ENCODE assay signal across 24 cellular contexts in genomic region chr4:43732829-43733426, GRCh38.
"Had no signal": no experiment of that assay in that cellular context is flagged by ENCODE, and none has a peak within 500 bp of the region (broad histone marks: within the 10 kb centered on the region; RNA-seq: fewer than 3 reads in every experiment).

No MANE protein-coding gene starts in this region.

- H3K27me3 ChIP-seq: pancreas, suprapubic skin, tibial artery, upper lobe of right lung had no signal

- H3K36me3 ChIP-seq: left ventricle myocardium inferior, pancreas, suprapubic skin, thoracic aorta, tibial artery, upper lobe of right lung had no signal

- DNase-seq: islet precursor cell; left ventricle myocardium inferior; naive thymus-derived CD8-positive, alpha-beta T cell; nucleus accumbens; pancreas; posterior cingulate gyrus; psoas muscle; stimulated activated CD4-positive, alpha-beta T cell treated with anti-CD3 and anti-CD28 coated beads, Interleukin-12 subunit alpha, Interleukin-12 subunit beta, amount 100 ng/mL, for 4 hours; stimulated activated CD4-positive, alpha-beta T cell treated with anti-CD3 and anti-CD28 coated beads, Interleukin-15, amount 100 ng/mL, for 24 hours; stimulated activated CD4-positive, alpha-beta T cell treated with anti-CD3 and anti-CD28 coated beads, Interleukin-2, amount 100 ng/mL, for 24 hours; stimulated activated CD4-positive, alpha-beta T cell treated with anti-CD3 and anti-CD28 coated beads, Interleukin-4, amount 100 ng/mL, for 1 hour; stimulated activated naive B cell treated with anti-CD40 and anti-IgM and Interleukin-4, amounts not matched to agents 10 μg/mL and 1 μg/mL and 100 μg/mL, for 72 hours; stimulated activated naive CD8-positive, alpha-beta T cell treated with anti-CD3 and anti-CD28 coated beads, Interleukin-15, Interleukin-2, amounts not matched to agents 100 U/mL and 50 U/mL, for 24 hours; tibial artery; trophoblast cell; upper lobe of right lung had no signal

- FAIRE-seq: urothelium cell line had no signal

- H3K4me3 ChIP-seq: left ventricle myocardium inferior, lung, pancreas, psoas muscle, skin epidermis, suprapubic skin, thoracic aorta, tibial artery, upper lobe of right lung had no signal

- H3K27ac Mint-ChIP-seq: naive thymus-derived CD8-positive, alpha-beta T cell; stimulated activated naive B cell treated with anti-CD40 and anti-IgM and Interleukin-4, amounts not matched to agents 10 μg/mL and 1 μg/mL and 100 μg/mL, for 72 hours had no signal

- H3K4me1 Mint-ChIP-seq: naive thymus-derived CD8-positive, alpha-beta T cell; nephron; neural crest cell; stimulated activated naive B cell treated with anti-CD40 and anti-IgM and Interleukin-4, amounts not matched to agents 10 μg/mL and 1 μg/mL and 100 μg/mL, for 72 hours had no signal

- H3K4me1 ChIP-seq: left ventricle myocardium inferior, pancreas, psoas muscle, suprapubic skin, tibial artery, upper lobe of right lung had no signal

- ATAC-seq: naive thymus-derived CD8-positive, alpha-beta T cell; pancreas; psoas muscle; sciatic nerve; stimulated activated naive B cell treated with anti-CD40 and anti-IgM and Interleukin-4, amounts not matched to agents 10 μg/mL and 1 μg/mL and 100 μg/mL, for 72 hours; stimulated activated naive CD8-positive, alpha-beta T cell treated with anti-CD3 and anti-CD28 coated beads, Interleukin-15, Interleukin-2, amounts not matched to agents 100 U/mL and 50 U/mL, for 24 hours; upper lobe of right lung had no signal

- H3K27ac ChIP-seq: left ventricle myocardium inferior, pancreas, psoas muscle, skin epidermis, suprapubic skin, thoracic aorta, tibial artery, upper lobe of right lung had no signal

- H3K36me3 Mint-ChIP-seq: naive thymus-derived CD8-positive, alpha-beta T cell; stimulated activated naive B cell treated with anti-CD40 and anti-IgM and Interleukin-4, amounts not matched to agents 10 μg/mL and 1 μg/mL and 100 μg/mL, for 72 hours had no signal

- H3K27me3 Mint-ChIP-seq: naive thymus-derived CD8-positive, alpha-beta T cell; stimulated activated naive B cell treated with anti-CD40 and anti-IgM and Interleukin-4, amounts not matched to agents 10 μg/mL and 1 μg/mL and 100 μg/mL, for 72 hours had no signal

- H3K4me3 Mint-ChIP-seq: naive thymus-derived CD8-positive, alpha-beta T cell; nephron; neural crest cell; stimulated activated naive B cell treated with anti-CD40 and anti-IgM and Interleukin-4, amounts not matched to agents 10 μg/mL and 1 μg/mL and 100 μg/mL, for 72 hours had no signal

- H3K9me3 ChIP-seq: pancreas, psoas muscle, thoracic aorta, tibial artery, upper lobe of right lung had no signal
